ENCODE assay signal across 20 cellular contexts in the genomic region with DNA sequence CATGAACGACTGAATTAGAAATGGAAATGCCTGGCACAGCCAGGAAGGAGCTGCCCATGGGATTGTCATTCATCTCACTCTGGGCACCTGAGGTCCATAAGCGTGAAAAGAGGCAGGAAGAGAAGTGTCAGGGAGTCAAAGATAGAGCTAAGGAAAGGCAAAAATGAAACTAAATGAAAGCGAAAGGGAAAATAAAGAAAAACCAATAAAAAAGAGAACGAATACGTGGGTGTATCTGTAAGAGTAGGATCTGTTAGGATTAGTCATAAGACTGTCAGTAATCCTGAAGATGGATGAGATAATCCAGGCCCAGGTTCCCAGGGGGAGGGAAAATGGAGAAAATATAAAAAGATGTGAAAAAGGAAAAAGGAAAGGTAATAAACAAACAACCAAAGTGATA. TPM values are rescaled to one million over a fixed set of nuclear protein-coding genes. Genes with fewer than 3 reads are reported as not detected.
DNase-seq lines count a peak whose midpoint lies in the region; ATAC-seq and TF ChIP-seq lines count a peak whose summit lies in the region.
"Had no signal": no experiment of that assay in that cellular context is flagged by ENCODE, and none has a peak within 500 bp of the region (broad histone marks: within the 10 kb centered on the region; RNA-seq: fewer than 3 reads in every experiment).

No MANE protein-coding gene starts in this region.

- H3K4me3 ChIP-seq in CD4-positive, CD25-positive, alpha-beta regulatory T cell (ENCODE audit: low read depth, low read length): peak overlapping the region; percentile 68
- H3K4me3 ChIP-seq in HEK293 (ENCODE audit: low read depth, low read length) (no peak overlapping the region), mucosa of descending colon (no peak overlapping the region)
- H3K4me3 ChIP-seq: dorsolateral prefrontal cortex, gastroesophageal sphincter had no signal

- TF ChIP-seq CTCF in HEK293 (tag by site-specific recombination; IDR thresholded peaks at IDR 0.05): no peak
- no peak for TF ChIP-seq CTCF in activated CD8-positive, alpha-beta T cell treated with anti-CD3 and anti-CD28 coated beads for 36 hours (IDR thresholded peaks at IDR 0.05)
- no peak for TF ChIP-seq CTCF in mucosa of descending colon (IDR thresholded peaks at IDR 0.05)

- no peaks in the 10 kb centered on the region for H3K9me3 Mint-ChIP-seq in CD4-positive, CD25-positive, alpha-beta regulatory T cell
- H3K9me3 Mint-ChIP-seq in activated CD8-positive, alpha-beta T cell treated with anti-CD3 and anti-CD28 coated beads for 36 hours: no peaks in the 10 kb centered on the region
- H3K9me3 Mint-ChIP-seq: CD4-positive, alpha-beta memory T cell; WTC11 had no signal

- H3K27me3 Mint-ChIP-seq in CD4-positive, CD25-positive, alpha-beta regulatory T cell: no peaks in the 10 kb centered on the region
- no peaks in the 10 kb centered on the region for H3K27me3 Mint-ChIP-seq in activated CD8-positive, alpha-beta T cell treated with anti-CD3 and anti-CD28 coated beads for 36 hours
- H3K27me3 Mint-ChIP-seq: CD4-positive, alpha-beta memory T cell had no signal

- peaks cover 0 to 2% (median 0%) of the 10 kb centered on the region in 4 donors for H3K4me1 Mint-ChIP-seq in CD4-positive, CD25-positive, alpha-beta regulatory T cell
- H3K4me1 Mint-ChIP-seq in activated CD8-positive, alpha-beta T cell treated with anti-CD3 and anti-CD28 coated beads for 36 hours (ENCODE audit: low read depth): peaks cover under 1% of the 10 kb centered on the region

- intact Hi-C loops in activated CD8-positive, alpha-beta T cell treated with anti-CD3 and anti-CD28 coated beads for 36 hours (cut with micrococcal nuclease): no loop called here
- intact Hi-C loops in mucosa of descending colon (cut with DNase I, micrococcal nuclease): no loop called here

- POLR2A ChIA-PET in HEK293 (lab: Yijun Ruan, JAX): no interaction called here
- POLR2A ChIA-PET in activated CD8-positive, alpha-beta T cell treated with anti-CD3 and anti-CD28 coated beads for 36 hours (lab: Charles Lee): no interaction called here

- H3K9me3 ChIP-seq in CD4-positive, CD25-positive, alpha-beta regulatory T cell (ENCODE audit: control insufficient read depth in 2 of 2, low read length in 2 of 2): no peaks in the 10 kb centered on the region
- no peaks in the 10 kb centered on the region for H3K9me3 ChIP-seq in HEK293 (ENCODE audit: control insufficient read depth, insufficient read depth, low read depth, low read length)
- H3K9me3 ChIP-seq in mucosa of descending colon: no peaks in the 10 kb centered on the region
- H3K9me3 ChIP-seq: gastroesophageal sphincter had no signal

- H3K4me1 ChIP-seq in CD4-positive, CD25-positive, alpha-beta regulatory T cell (ENCODE audit: control insufficient read depth, insufficient read depth, low read length, poor library complexity, severe bottlenecking): peaks cover 5% of the 10 kb centered on the region
- H3K4me1 ChIP-seq in HEK293 (ENCODE audit: control insufficient read depth, insufficient read depth, low read length): no peaks in the 10 kb centered on the region
- no peaks in the 10 kb centered on the region for H3K4me1 ChIP-seq in mucosa of descending colon (ENCODE audit: low read depth)
- H3K4me1 ChIP-seq: gastroesophageal sphincter had no signal

- H3K4me3 Mint-ChIP-seq in CD4-positive, CD25-positive, alpha-beta regulatory T cell: no peak overlapping the region
- no peak overlapping the region for H3K4me3 Mint-ChIP-seq in activated CD8-positive, alpha-beta T cell treated with anti-CD3 and anti-CD28 coated beads for 36 hours
- H3K4me3 Mint-ChIP-seq: CD4-positive, alpha-beta memory T cell; WTC11 had no signal

- CTCF ChIA-PET in HEK293 (lab: Yijun Ruan, JAX): interaction anchor here (0.7 kb wide), 1 partner anchor 205 kb away, joined by 4 read pairs; no protein-coding TSS in a partner anchor
- CTCF ChIA-PET in activated CD8-positive, alpha-beta T cell treated with anti-CD3 and anti-CD28 coated beads for 36 hours (lab: Charles Lee): no interaction called here

- H3K36me3 ChIP-seq in CD4-positive, CD25-positive, alpha-beta regulatory T cell (ENCODE audit: control insufficient read depth, insufficient read depth, low read length): no peaks in the 10 kb centered on the region
- no peaks in the 10 kb centered on the region for H3K36me3 ChIP-seq in HEK293 (ENCODE audit: control insufficient read depth in 2 of 2, insufficient read depth in 1 of 2, low read length in 2 of 2)
- no peaks in the 10 kb centered on the region for H3K36me3 ChIP-seq in mucosa of descending colon (ENCODE audit: low read depth)
- H3K36me3 ChIP-seq: gastroesophageal sphincter had no signal

- no peak overlapping the region for H3K27ac Mint-ChIP-seq in CD4-positive, CD25-positive, alpha-beta regulatory T cell
- no peak overlapping the region for H3K27ac Mint-ChIP-seq in activated CD8-positive, alpha-beta T cell treated with anti-CD3 and anti-CD28 coated beads for 36 hours
- H3K27ac Mint-ChIP-seq: CD4-positive, alpha-beta memory T cell; WTC11 had no signal

- ATAC-seq in CD4-positive, CD25-positive, alpha-beta regulatory T cell (ENCODE audit: low read depth in 2 of 2): no peak
- ATAC-seq in activated CD8-positive, alpha-beta T cell treated with anti-CD3 and anti-CD28 coated beads for 36 hours: peak; percentile 40
- peak; percentile 56 for ATAC-seq in mucosa of descending colon
- no peak for ATAC-seq in HG03378 (IDR thresholded peaks at IDR 0.05; ENCODE audit: unreplicated experiment)
- ATAC-seq: gastroesophageal sphincter, sciatic nerve, WTC11 had no signal

- H3K36me3 Mint-ChIP-seq in CD4-positive, CD25-positive, alpha-beta regulatory T cell: no peaks in the 10 kb centered on the region
- H3K36me3 Mint-ChIP-seq in activated CD8-positive, alpha-beta T cell treated with anti-CD3 and anti-CD28 coated beads for 36 hours (ENCODE audit: low read depth): no peaks in the 10 kb centered on the region
- H3K36me3 Mint-ChIP-seq: CD4-positive, alpha-beta memory T cell had no signal

- peak in 1 of 3 donors; percentile 39 for DNase-seq in CD4-positive, CD25-positive, alpha-beta regulatory T cell
- no peak for DNase-seq in activated CD8-positive, alpha-beta T cell treated with anti-CD3 and anti-CD28 coated beads for 36 hours
- peak in 1 of 3 donors; percentile 2 for DNase-seq in mucosa of descending colon
- DNase-seq in DMS79 treated with DMSO at 0.1 percent for 48 hours (lab: John Stamatoyannopoulos, UW): no peak
- no peak for DNase-seq in occipital lobe (lab: John Stamatoyannopoulos, UW)
- DNase-seq in NCI-H1436 (lab: John Stamatoyannopoulos, UW): no peak
- DNase-seq: activated T-cell treated with anti-CD3 and anti-CD28 coated beads, Interleukin-2, amount 50 U/mL, for 1 hour; amygdala; CD4-positive, alpha-beta memory T cell; KG1; NCI-H2107; NK-92 treated with Interleukin-12 subunit alpha and Interleukin-12 subunit beta, amount 100 ng/mL, for 24 hours; substantia nigra had no signal

- H3K27me3 ChIP-seq in CD4-positive, CD25-positive, alpha-beta regulatory T cell (ENCODE audit: control insufficient read depth, insufficient read depth, low read length): no peaks in the 10 kb centered on the region

- no peak overlapping the region for H3K27ac ChIP-seq in CD4-positive, CD25-positive, alpha-beta regulatory T cell (ENCODE audit: insufficient read depth, low read length, poor library complexity, severe bottlenecking)
- no peak overlapping the region for H3K27ac ChIP-seq in HEK293 (ENCODE audit: extremely low read depth, low read depth, low read length)
- H3K27ac ChIP-seq: gastroesophageal sphincter had no signal

TF ChIP-seq in HEK293, 187 proteins besides CTCF, POLR2A, EP300 and RAD21:
- TF ChIP-seq EGR2 (tag by site-specific recombination; IDR thresholded peaks at IDR 0.05; ENCODE audit: low read depth) (peak; percentile 70), ZBTB17 (tag by site-specific recombination; IDR thresholded peaks at IDR 0.05) (peak; percentile 38; the same call in 1 of the 2 replicates), ZSCAN30 (tag by site-specific recombination; IDR thresholded peaks at IDR 0.05) (no peak), ZFHX2 (tag by site-specific recombination; conservative IDR thresholded peaks at IDR 0.05) (peak; percentile 81), ZNF843 (tag by site-specific recombination; IDR thresholded peaks at IDR 0.05) (no peak), KLF1 (tag by site-specific recombination; IDR thresholded peaks at IDR 0.05) (no peak), PRDM1 (tag by site-specific recombination; IDR thresholded peaks at IDR 0.05) (peak; percentile 95)
TF ChIP-seq in HEK293: peak in this region for 4.

RNA-seq across cellular contexts. Expression of a gene that starts 23.5 kb away (rescaled TPM):
- total RNA-seq in CD4-positive, CD25-positive, alpha-beta regulatory T cell: 0.10 TPM
- not detected for polyA plus RNA-seq in CD4-positive, CD25-positive, alpha-beta regulatory T cell
- not detected for total RNA-seq in activated CD8-positive, alpha-beta T cell treated with anti-CD3 and anti-CD28 coated beads for 36 hours
- total RNA-seq in mucosa of descending colon (10 to 100 TPM; 13.8 to 32.2 (median 16.4) TPM), occipital lobe (92.5 TPM)
- total RNA-seq: CD4-positive, alpha-beta memory T cell had no signal
- polyA plus RNA-seq: CD4-positive, alpha-beta memory T cell had no signal

RNA-seq across cellular contexts. Expression of a gene that starts 54.1 kb away (rescaled TPM):
- total RNA-seq in CD4-positive, CD25-positive, alpha-beta regulatory T cell: not detected
- polyA plus RNA-seq in CD4-positive, CD25-positive, alpha-beta regulatory T cell: not detected
- not detected for total RNA-seq in activated CD8-positive, alpha-beta T cell treated with anti-CD3 and anti-CD28 coated beads for 36 hours
- total RNA-seq in mucosa of descending colon (not detected), occipital lobe (not detected)
- total RNA-seq: CD4-positive, alpha-beta memory T cell; sciatic nerve had no signal
- polyA plus RNA-seq: CD4-positive, alpha-beta memory T cell; keratinocyte had no signal

Comparison
In these comparisons a context has a peak if more than half of its experiments do, and no peak if none do; other contexts are left out.
1. ATAC-seq: peak in activated CD8-positive, alpha-beta T cell treated with anti-CD3 and anti-CD28 coated beads for 36 hours (single experiment) and mucosa of descending colon (single experiment); none in CD4-positive, CD25-positive, alpha-beta regulatory T cell (0 of 2) and HG03378 (single experiment).
2. RNA of a gene that starts 23.5 kb away (total RNA-seq): 92.5 TPM in occipital lobe (single experiment) and 13.8 to 32.2 TPM in mucosa of descending colon; 0.10 TPM in CD4-positive, CD25-positive, alpha-beta regulatory T cell (single experiment) and not detected in activated CD8-positive, alpha-beta T cell treated with anti-CD3 and anti-CD28 coated beads for 36 hours; every median in the first group is over 10 times any median in the second.